8 cellular contexts compared by ENCODE assay signal in the genomic region with DNA sequence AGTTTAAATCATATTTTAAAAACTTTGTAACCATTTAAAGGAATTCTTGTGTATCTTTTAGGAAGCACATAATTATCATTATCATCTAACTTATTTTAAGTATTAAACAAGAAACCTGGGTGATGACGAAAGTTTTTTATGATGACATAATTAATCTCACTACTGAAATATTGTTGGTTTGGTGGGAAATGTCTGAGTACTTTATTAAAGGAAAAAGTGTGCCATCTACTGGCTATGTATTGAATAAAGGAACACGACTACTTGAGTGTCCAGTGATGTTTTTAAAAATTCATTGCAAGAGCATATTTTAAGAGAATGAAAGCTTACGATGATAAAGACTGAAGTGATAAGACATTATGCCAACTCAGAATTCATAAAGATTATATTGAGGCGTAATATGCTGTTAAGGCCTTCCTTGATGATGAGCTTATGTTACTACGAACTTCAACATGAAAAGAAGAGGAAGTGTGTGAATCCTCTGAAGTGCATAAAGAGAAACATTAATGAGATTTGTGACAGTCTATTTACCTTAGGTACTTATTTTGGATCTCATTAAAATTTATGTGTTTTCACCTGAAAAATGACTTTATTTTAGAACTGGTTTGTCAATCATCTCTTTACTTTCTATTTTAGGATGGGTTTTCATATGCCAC. TPM values are rescaled to one million over a fixed set of nuclear protein-coding genes. Genes with fewer than 3 reads are reported as not detected.
A peak's percentile ranks its signal among the peaks of the same experiment; 100 is the strongest.
DNase-seq lines count a peak whose midpoint lies in the region; ATAC-seq and TF ChIP-seq lines count a peak whose summit lies in the region.

No MANE protein-coding gene starts in this region.

- peak overlapping the region in 1 of 5 experiments; percentile 67 for H3K27ac Mint-ChIP-seq in brain

- H3K4me3 Mint-ChIP-seq in brain: no peak overlapping the region

- H3K27me3 Mint-ChIP-seq in brain: no peaks in the 10 kb centered on the region

- H3K9me3 Mint-ChIP-seq in brain: no peaks in the 10 kb centered on the region

- peak; percentile 89 to 92 for DNase-seq in AML-193 (lab: John Stamatoyannopoulos, UW)
- peak; percentile 54 for DNase-seq in NCI-H345 treated with DMSO at 0.1 percent for 48 hours (lab: John Stamatoyannopoulos, UW; ENCODE audit: unreplicated experiment)
- peak; percentile 51 for DNase-seq in kidney tubule cell (ENCODE audit: low spot score)
- no peak for DNase-seq in activated gamma-delta T cell (lab: John Stamatoyannopoulos, UW)

- H3K36me3 Mint-ChIP-seq in brain: peaks cover 42% of the 10 kb centered on the region

- peak; percentile 67 to 71 for TF ChIP-seq CTCF in brain (conservative IDR thresholded peaks at IDR 0.05)

- ATAC-seq in GM18502 (IDR thresholded peaks at IDR 0.05; ENCODE audit: poor library complexity, unreplicated experiment) (peak; percentile 85), HG02973 (IDR thresholded peaks at IDR 0.05; ENCODE audit: unreplicated experiment) (peak; percentile 85), HG03457 (IDR thresholded peaks at IDR 0.05; ENCODE audit: unreplicated experiment) (no peak)

- no peaks in the 10 kb centered on the region for H3K4me1 Mint-ChIP-seq in brain

RNA-seq across cellular contexts. Expression of gene TRMT11, which starts 12.0 kb away (rescaled TPM):
- polyA plus RNA-seq in brain (ENCODE audit: insufficient read depth, low read depth, low replicate concordance): 12.5 TPM

RNA-seq across cellular contexts. Expression of gene HINT3, which starts 17.8 kb away (rescaled TPM):
- polyA plus RNA-seq in brain (ENCODE audit: insufficient read depth, low read depth, low replicate concordance): 21.7 TPM
